ENCODE assay signal across 24 cellular contexts in genomic region chr13:103030776-103031175, GRCh38. TPM values are rescaled to one million over a fixed set of nuclear protein-coding genes. Genes with fewer than 3 reads are reported as not detected.
A peak's percentile ranks its signal among the peaks of the same experiment; 100 is the strongest.
DNase-seq lines count a peak whose midpoint lies in the region; ATAC-seq and TF ChIP-seq lines count a peak whose summit lies in the region.
"Had no signal": no experiment of that assay in that cellular context is flagged by ENCODE, and none has a peak within 500 bp of the region (broad histone marks: within the 10 kb centered on the region; RNA-seq: fewer than 3 reads in every experiment).

No MANE protein-coding gene starts in this region.

- H3K9me3 Mint-ChIP-seq in naive B cell, result peaks cover 7 to 15% (median 11%) of the 10 kb centered on the region in 7 donors

- peak overlapping the region; percentile 65 for H3K4me2 ChIP-seq in OCI-LY7 (ENCODE audit: low read length)
- H3K4me2 ChIP-seq: A549, GM23338, SK-N-SH had no signal

- H3K27ac Mint-ChIP-seq in naive B cell, result peak overlapping the region in 2 of 6 donors; percentile 37 to 71
- H3K27ac Mint-ChIP-seq: GM23338 had no signal

- TSS peak; percentile 93 for BruUV-seq in OCI-LY7 (replicated peaks; lab: Mats Ljungman, UMichigan)

- POLR2A ChIA-PET in GM10248 (lab: Yijun Ruan, JAX) (interaction anchor here (0.6 kb wide), 1 partner anchor 515 kb away, joined by 4 read pairs; no protein-coding TSS in a partner anchor), OCI-LY7 (lab: Charles Lee) (interaction anchor here (0.7 to 0.9 kb wide), 3 partner anchors 53 to 115 kb away, joined by 3 to 4 read pairs (median 3); no protein-coding TSS in a partner anchor)

- TF ChIP-seq POLR2A in transverse colon (IDR thresholded peaks at IDR 0.05), result no peak

- peak overlapping the region; percentile 57; the same call in 1 of the 2 replicates for H2AFZ ChIP-seq in OCI-LY7 (ENCODE audit: low read length)
- H2AFZ ChIP-seq: GM23338 had no signal

- ATAC-seq in GM19324 (IDR thresholded peaks at IDR 0.05; ENCODE audit: low FRiP score, unreplicated experiment) (peak; percentile 10), naive B cell (ENCODE audit: low read depth in 2 of 2) (peak; percentile 25 to 56), GM21367 (IDR thresholded peaks at IDR 0.05; ENCODE audit: unreplicated experiment) (no peak), GM18907 (IDR thresholded peaks at IDR 0.05; ENCODE audit: unreplicated experiment) (no peak)
- ATAC-seq: A549, GM23338 had no signal

- H3K36me3 ChIP-seq in OCI-LY7 (ENCODE audit: insufficient read depth, low read length), result peaks cover 13% of the 10 kb centered on the region
- no peaks in the 10 kb centered on the region for H3K36me3 ChIP-seq in transverse colon
- H3K36me3 ChIP-seq: MG63 had no signal

- no peaks in the 10 kb centered on the region for H3K27me3 ChIP-seq in transverse colon
- H3K27me3 ChIP-seq: MG63 had no signal

- intact Hi-C loops in OCI-LY7 (cut with micrococcal nuclease; ENCODE audit: unreplicated experiment) (loop anchor here (2.0 to 5.0 kb wide), 3 partner anchors 24 to 108 kb away; no protein-coding TSS in a partner anchor), transverse colon (cut with DNase I; ENCODE audit: low total_unique reads) (no loop called here)

- H3K27ac ChIP-seq in OCI-LY7 (ENCODE audit: low read depth, low read length, poor library complexity, severe bottlenecking), result peak overlapping the region; percentile 97
- no peak overlapping the region for H3K27ac ChIP-seq in transverse colon
- H3K27ac ChIP-seq: A549, C4-2B had no signal

- no peak for TF ChIP-seq CTCF in GM10248 (IDR thresholded peaks at IDR 0.05; ENCODE audit: control extremely low read depth, extremely low read depth, low read depth, missing control alignments)
- no peak for TF ChIP-seq CTCF in OCI-LY7 (conservative IDR thresholded peaks at IDR 0.05; ENCODE audit: low read length)
- no peak for TF ChIP-seq CTCF in transverse colon (IDR thresholded peaks at IDR 0.05)

- H3K79me2 ChIP-seq in OCI-LY7 (ENCODE audit: insufficient read depth, low read depth, low read length), result no peaks in the 10 kb centered on the region

- H3K36me3 Mint-ChIP-seq in naive B cell, result peaks cover 9 to 14% of the 10 kb centered on the region in 2 donors
- H3K36me3 Mint-ChIP-seq: IgD-negative memory B cell had no signal

- H3K4me1 ChIP-seq in OCI-LY7 (ENCODE audit: insufficient read depth, low read length, poor library complexity, severe bottlenecking) (peaks cover 71% of the 10 kb centered on the region), transverse colon (no peaks in the 10 kb centered on the region)
- H3K4me1 ChIP-seq: A549 had no signal

- no peaks in the 10 kb centered on the region for H3K9me2 ChIP-seq in OCI-LY7 (ENCODE audit: insufficient read depth, low read length)
- H3K9me2 ChIP-seq: SK-N-SH had no signal

- CTCF ChIA-PET in GM10248 (lab: Yijun Ruan, JAX) (interaction anchor here (1.1 to 1.5 kb wide), 2 partner anchors 37 to 110 kb away, joined by 3 to 4 read pairs; no protein-coding TSS in a partner anchor), OCI-LY7 (lab: Charles Lee; ENCODE audit: unreplicated experiment) (no interaction called here)

- H3K4me3 Mint-ChIP-seq in naive B cell, result peak overlapping the region in 6 of 8 donors; percentile 2 to 67 (median 34)
- H3K4me3 Mint-ChIP-seq: GM23338 had no signal

- peaks cover 32 to 46% (median 37%) of the 10 kb centered on the region in 3 donors for H3K4me1 Mint-ChIP-seq in naive B cell
- H3K4me1 Mint-ChIP-seq: GM23338 had no signal

- H3K9me3 ChIP-seq in OCI-LY7 (ENCODE audit: low read length) (peaks cover 38% of the 10 kb centered on the region; the same call in 1 of the 2 replicates), transverse colon (no peaks in the 10 kb centered on the region)
- H3K9me3 ChIP-seq: A549, MG63, SK-N-SH had no signal

- peak overlapping the region; percentile 43 for H3K4me3 ChIP-seq in OCI-LY7 (ENCODE audit: low read depth, low read length, poor library complexity, severe bottlenecking)
- no peak overlapping the region for H3K4me3 ChIP-seq in transverse colon
- H3K4me3 ChIP-seq: A549, GM23338, MG63 had no signal

- DNase-seq in GM10248 (ENCODE audit: extremely low spot score) (peak; percentile 15), OCI-LY7 (ENCODE audit: low spot score) (peak; percentile 15), naive B cell (no peak), transverse colon (no peak)
- DNase-seq: DMS79, HCEC 1CT, Kasumi-1, MG63, NCI-H1092, NCI-H1436 treated with DMSO at 0.1 percent for 48 hours, NCI-H2029, NCI-H2171, NCI-H526, SHP77 treated with DMSO at 0.1 percent for 48 hours, SK-N-SH, T-helper 1 cell had no signal

- no peak for TF ChIP-seq EP300 in transverse colon (IDR thresholded peaks at IDR 0.05; ENCODE audit: low read depth)

- H4K20me1 ChIP-seq in OCI-LY7 (ENCODE audit: insufficient read depth, low read length), result no peaks in the 10 kb centered on the region

- 76 to 90% methylated on average over 2 of the region's 2 CpGs for WGBS in transverse colon (ENCODE audit: low coverage in 1 of 2), 2 donors

- no peaks in the 10 kb centered on the region for H3K27me3 Mint-ChIP-seq in naive B cell
- H3K27me3 Mint-ChIP-seq: IgD-negative memory B cell had no signal

- in situ Hi-C loops in transverse colon (cut with MboI; ENCODE audit: low pct_ligation_motif_present in 1 of 4, low pct_unique_long_range_greater_than_20kb in 1 of 4, low sequenced_read_pairs in 3 of 4), result no loop called here

RNA-seq across cellular contexts. Expression of gene SLC10A2, which starts 35.4 kb away (rescaled TPM):
- not detected in 2 replicates for total RNA-seq in OCI-LY7 (2014; rRNA removed; shearing (Covaris generic))
- total RNA-seq in OCI-LY7 (2022) (not detected in 2 replicates), transverse colon (1 to 10 TPM in 1 of 4 donors, not detected in 3; 3.0 TPM)
- polyA plus RNA-seq in naive B cell (ENCODE audit: low read depth in 6 of 6), result not detected
- total RNA-seq: GM23338, RPMI7951 had no signal
- polyA plus RNA-seq: A549, GM23338, IgD-negative memory B cell, SK-N-SH had no signal

Comparison
In these comparisons a context has a peak if more than half of its experiments do, and no peak if none do; other contexts are left out.
1. DNase-seq: peak in GM10248 (single experiment) and OCI-LY7 (single experiment); none in naive B cell (single experiment) and transverse colon (single experiment).
2. ATAC-seq: peak in GM19324 (single experiment) and naive B cell (2 of 2); none in GM21367 (single experiment) and GM18907 (single experiment).